In the genomic region with DNA sequence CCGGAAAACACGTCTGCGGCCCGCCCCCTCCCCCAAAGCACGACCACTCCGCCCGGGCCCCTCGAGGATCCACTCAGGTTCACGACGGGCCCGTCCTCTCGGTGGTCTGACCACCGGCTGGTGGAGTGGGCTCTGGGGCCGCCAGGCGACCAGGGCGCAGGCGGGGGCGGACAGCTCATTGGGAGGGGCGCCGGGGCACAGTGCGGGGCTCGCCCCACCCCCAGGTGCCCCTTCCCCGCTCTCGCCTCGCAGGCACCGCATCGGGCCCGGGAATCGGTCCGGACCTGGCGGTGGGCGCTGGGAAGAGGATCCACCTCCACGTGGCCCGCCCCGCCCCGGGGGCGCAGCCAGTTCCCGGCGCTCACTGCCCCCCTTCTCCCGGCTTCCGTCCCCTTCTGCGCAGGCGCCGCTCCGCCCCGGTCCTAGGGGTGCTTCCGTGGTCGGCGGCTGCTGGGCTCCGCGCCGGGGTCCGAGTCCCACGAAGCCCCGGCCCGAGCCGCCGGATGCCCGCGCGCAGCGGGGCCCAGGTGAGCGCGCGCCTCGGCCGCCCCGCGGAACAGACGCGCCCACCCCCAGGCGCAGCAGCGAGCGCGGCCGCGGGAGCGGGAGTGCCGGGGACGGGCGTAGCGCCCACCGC, we compare ENCODE assay signal across 8 cellular contexts. TPM values are rescaled to one million over a fixed set of nuclear protein-coding genes. Genes with fewer than 3 reads are reported as not detected.
DNase-seq lines count a peak whose midpoint lies in the region; ATAC-seq and TF ChIP-seq lines count a peak whose summit lies in the region.

A gene with protein sequence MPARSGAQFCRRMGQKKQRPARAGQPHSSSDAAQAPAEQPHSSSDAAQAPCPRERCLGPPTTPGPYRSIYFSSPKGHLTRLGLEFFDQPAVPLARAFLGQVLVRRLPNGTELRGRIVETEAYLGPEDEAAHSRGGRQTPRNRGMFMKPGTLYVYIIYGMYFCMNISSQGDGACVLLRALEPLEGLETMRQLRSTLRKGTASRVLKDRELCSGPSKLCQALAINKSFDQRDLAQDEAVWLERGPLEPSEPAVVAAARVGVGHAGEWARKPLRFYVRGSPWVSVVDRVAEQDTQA (plus strand): TSS at position 419 of the 637 bp plus-strand sequence. CDS start 85 bp downstream, at position 504.

- TF ChIP-seq CTCF in neural cell (IDR thresholded peaks at IDR 0.05; ENCODE audit: poor library complexity, severe bottlenecking), result no peak

- H3K27ac Mint-ChIP-seq in CD8-positive, alpha-beta memory T cell, result peak within 1 kb of the TSS; percentile 67 to 95 (median 83)
- peak within 1 kb of the TSS; percentile 85 to 92 for H3K27ac Mint-ChIP-seq in stimulated activated naive CD8-positive, alpha-beta T cell treated with anti-CD3 and anti-CD28 coated beads, Interleukin-15, amount 100 ng/mL, for 72 hours

- H3K4me1 Mint-ChIP-seq in CD8-positive, alpha-beta memory T cell, result peaks cover 21 to 43% (median 26%) of the 10 kb centered on the region in 3 donors
- H3K4me1 Mint-ChIP-seq in stimulated activated naive CD8-positive, alpha-beta T cell treated with anti-CD3 and anti-CD28 coated beads, Interleukin-15, amount 100 ng/mL, for 72 hours, result peaks cover 53% of the 10 kb centered on the region

- CTCF ChIA-PET in CD8-positive, alpha-beta memory T cell (lab: Charles Lee), result interaction anchor here (1.3 to 3.9 kb wide), 3 partner anchors 12 to 29 kb away, joined by 3 to 24 read pairs (median 10); no protein-coding TSS in a partner anchor

- peak within 1 kb of the TSS; percentile 76 for H2AFZ ChIP-seq in neural cell (ENCODE audit: low read depth, low read length)

- H3K4me2 ChIP-seq in neural cell (ENCODE audit: low read length), result peak within 1 kb of the TSS; percentile 80

- TF ChIP-seq POLR2A in Raji (IDR thresholded peaks at IDR 0.05; ENCODE audit: insufficient read depth, low read depth, low read length), result peak; percentile 83

- H3K9me2 ChIP-seq in neural cell (ENCODE audit: insufficient read depth, low read length), result no peaks in the 10 kb centered on the region

- peaks cover 22% of the 10 kb centered on the region for H3K4me1 ChIP-seq in CD8-positive, alpha-beta memory T cell (ENCODE audit: insufficient read depth, low read length)
- H3K4me1 ChIP-seq in HUES48 (ENCODE audit: control insufficient read depth, insufficient read depth, low read length), result peaks cover 49% of the 10 kb centered on the region

- peak within 1 kb of the TSS; percentile 85 for H3K4me3 ChIP-seq in CD8-positive, alpha-beta memory T cell (ENCODE audit: low read length)
- H3K4me3 ChIP-seq in HUES48 (ENCODE audit: low read depth, low read length) (peak within 1 kb of the TSS; percentile 83), neural cell (ENCODE audit: low read length) (peak within 1 kb of the TSS; percentile 89)

- no peaks in the 10 kb centered on the region for H3K36me3 ChIP-seq in CD8-positive, alpha-beta memory T cell (ENCODE audit: insufficient read depth, low read length)
- H3K36me3 ChIP-seq in HUES48 (ENCODE audit: control insufficient read depth, insufficient read depth, low read length) (peaks cover 8% of the 10 kb centered on the region), neural cell (ENCODE audit: insufficient read depth, low read length) (no peaks in the 10 kb centered on the region)

- H3F3A ChIP-seq in neural cell (ENCODE audit: insufficient read depth, low read length, poor library complexity, severe bottlenecking), result no peaks in the 10 kb centered on the region

- peaks cover 14% of the 10 kb centered on the region for H3K27me3 ChIP-seq in CD8-positive, alpha-beta memory T cell (ENCODE audit: insufficient read depth, low read length, poor library complexity, severe bottlenecking)
- H3K27me3 ChIP-seq in HUES48 (ENCODE audit: control insufficient read depth, insufficient read depth, low read length), result no peaks in the 10 kb centered on the region
- peaks cover 4% of the 10 kb centered on the region for H3K27me3 ChIP-seq in neural cell (ENCODE audit: insufficient read depth, low read depth, low read length)

- H3K9ac ChIP-seq in HUES48 (ENCODE audit: low read depth, low read length), result peak within 1 kb of the TSS; percentile 64; the same call in 1 of the 2 replicates
- peak within 1 kb of the TSS; percentile 75 for H3K9ac ChIP-seq in neural cell (ENCODE audit: low read length)

- H3K36me3 Mint-ChIP-seq in CD8-positive, alpha-beta memory T cell, result peaks cover 0 to 20% (median 0%) of the 10 kb centered on the region in 3 donors

- H3K79me2 ChIP-seq in neural cell (replicated peaks; ENCODE audit: insufficient read depth, low read length), result no peaks in the 10 kb centered on the region

- peak; percentile 71 to 88 (median 78) for DNase-seq in CD8-positive, alpha-beta memory T cell
- peak; percentile 81 for DNase-seq in activated effector memory CD4-positive, alpha-beta T cell treated with Interleukin-2 at 50 U/mL for 16 hours
- DNase-seq in fibroblast of the conjunctiva (ENCODE audit: low read depth), result peak; percentile 64
- peak; percentile 75 to 81 for DNase-seq in stimulated activated naive CD8-positive, alpha-beta T cell treated with anti-CD3 and anti-CD28 coated beads, Interleukin-15, amount 100 ng/mL, for 72 hours

- no peaks in the 10 kb centered on the region for H3K9me3 Mint-ChIP-seq in CD8-positive, alpha-beta memory T cell
- no peaks in the 10 kb centered on the region for H3K9me3 Mint-ChIP-seq in stimulated activated naive CD8-positive, alpha-beta T cell treated with anti-CD3 and anti-CD28 coated beads, Interleukin-15, amount 100 ng/mL, for 72 hours

- POLR2A ChIA-PET in CD8-positive, alpha-beta memory T cell (lab: Charles Lee), result interaction anchor here (0.9 kb wide), 1 partner anchor 19 kb away, joined by 3 read pairs; no protein-coding TSS in a partner anchor

- TF ChIP-seq RAD21 in neural cell (conservative IDR thresholded peaks at IDR 0.05), result no peak

- no peaks in the 10 kb centered on the region for H4K20me1 ChIP-seq in neural cell (ENCODE audit: insufficient read depth)

- peak within 1 kb of the TSS; percentile 65 for H3K27ac ChIP-seq in CD8-positive, alpha-beta memory T cell (ENCODE audit: low read depth, low read length)
- H3K27ac ChIP-seq in HUES48 (ENCODE audit: low read depth, low read length) (peak within 1 kb of the TSS; percentile 42), neural cell (ENCODE audit: low read length) (no peak within 1 kb of the TSS)

- no peak for TF ChIP-seq EP300 in neural cell (conservative IDR thresholded peaks at IDR 0.05; ENCODE audit: poor library complexity, severe bottlenecking)

- peaks cover 13 to 15% of the 10 kb centered on the region in 2 donors for H3K27me3 Mint-ChIP-seq in CD8-positive, alpha-beta memory T cell
- peaks cover 25% of the 10 kb centered on the region for H3K27me3 Mint-ChIP-seq in stimulated activated naive CD8-positive, alpha-beta T cell treated with anti-CD3 and anti-CD28 coated beads, Interleukin-15, amount 100 ng/mL, for 72 hours

- peak; percentile 46 for ATAC-seq in GM19467 (IDR thresholded peaks at IDR 0.05; ENCODE audit: unreplicated experiment)
- ATAC-seq in stimulated activated naive CD8-positive, alpha-beta T cell treated with anti-CD3 and anti-CD28 coated beads, Interleukin-15, amount 100 ng/mL, for 72 hours, result peak; percentile 80

- peak within 1 kb of the TSS; percentile 87 to 93 (median 90) for H3K4me3 Mint-ChIP-seq in CD8-positive, alpha-beta memory T cell
- peak within 1 kb of the TSS; percentile 93 to 97 for H3K4me3 Mint-ChIP-seq in stimulated activated naive CD8-positive, alpha-beta T cell treated with anti-CD3 and anti-CD28 coated beads, Interleukin-15, amount 100 ng/mL, for 72 hours

- no peaks in the 10 kb centered on the region for H3K9me3 ChIP-seq in CD8-positive, alpha-beta memory T cell (ENCODE audit: low read length)
- H3K9me3 ChIP-seq in HUES48 (ENCODE audit: control insufficient read depth, insufficient read depth, low read length) (no peaks in the 10 kb centered on the region), neural cell (ENCODE audit: low read length) (no peaks in the 10 kb centered on the region)

TF ChIP-seq in neural cell, 6 proteins besides CTCF, POLR2A, EP300 and RAD21:
- TF ChIP-seq POLR2AphosphoS5 (IDR thresholded peaks at IDR 0.05) (peak; percentile 72), MXI1 (conservative IDR thresholded peaks at IDR 0.05; ENCODE audit: poor library complexity, severe bottlenecking) (peak; percentile 84), TAF1 (IDR thresholded peaks at IDR 0.05; ENCODE audit: low read depth) (peak; percentile 41), EZH2 (IDR thresholded peaks at IDR 0.05; ENCODE audit: borderline replicate concordance, insufficient read depth, low read length, poor library complexity, severe bottlenecking) (no peak), SMC3 (conservative IDR thresholded peaks at IDR 0.05; ENCODE audit: poor library complexity) (no peak)
- TF ChIP-seq, protein P1, sequence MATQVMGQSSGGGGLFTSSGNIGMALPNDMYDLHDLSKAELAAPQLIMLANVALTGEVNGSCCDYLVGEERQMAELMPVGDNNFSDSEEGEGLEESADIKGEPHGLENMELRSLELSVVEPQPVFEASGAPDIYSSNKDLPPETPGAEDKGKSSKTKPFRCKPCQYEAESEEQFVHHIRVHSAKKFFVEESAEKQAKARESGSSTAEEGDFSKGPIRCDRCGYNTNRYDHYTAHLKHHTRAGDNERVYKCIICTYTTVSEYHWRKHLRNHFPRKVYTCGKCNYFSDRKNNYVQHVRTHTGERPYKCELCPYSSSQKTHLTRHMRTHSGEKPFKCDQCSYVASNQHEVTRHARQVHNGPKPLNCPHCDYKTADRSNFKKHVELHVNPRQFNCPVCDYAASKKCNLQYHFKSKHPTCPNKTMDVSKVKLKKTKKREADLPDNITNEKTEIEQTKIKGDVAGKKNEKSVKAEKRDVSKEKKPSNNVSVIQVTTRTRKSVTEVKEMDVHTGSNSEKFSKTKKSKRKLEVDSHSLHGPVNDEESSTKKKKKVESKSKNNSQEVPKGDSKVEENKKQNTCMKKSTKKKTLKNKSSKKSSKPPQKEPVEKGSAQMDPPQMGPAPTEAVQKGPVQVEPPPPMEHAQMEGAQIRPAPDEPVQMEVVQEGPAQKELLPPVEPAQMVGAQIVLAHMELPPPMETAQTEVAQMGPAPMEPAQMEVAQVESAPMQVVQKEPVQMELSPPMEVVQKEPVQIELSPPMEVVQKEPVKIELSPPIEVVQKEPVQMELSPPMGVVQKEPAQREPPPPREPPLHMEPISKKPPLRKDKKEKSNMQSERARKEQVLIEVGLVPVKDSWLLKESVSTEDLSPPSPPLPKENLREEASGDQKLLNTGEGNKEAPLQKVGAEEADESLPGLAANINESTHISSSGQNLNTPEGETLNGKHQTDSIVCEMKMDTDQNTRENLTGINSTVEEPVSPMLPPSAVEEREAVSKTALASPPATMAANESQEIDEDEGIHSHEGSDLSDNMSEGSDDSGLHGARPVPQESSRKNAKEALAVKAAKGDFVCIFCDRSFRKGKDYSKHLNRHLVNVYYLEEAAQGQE (IDR thresholded peaks at IDR 0.05; ENCODE audit: borderline replicate concordance), result no peak

RNA-seq across cellular contexts. Expression of the gene that starts here (rescaled TPM):
- total RNA-seq in CD8-positive, alpha-beta memory T cell, result 10 to 100 TPM; 47.5 to 48.2 TPM
- polyA plus RNA-seq in CD8-positive, alpha-beta memory T cell, result 58.1 TPM
- 70.9 and 102 TPM in 2 replicates for polyA plus RNA-seq in neural cell
- polyA minus RNA-seq in neural cell, result 30.9 and 42.9 TPM in 2 replicates
